ENCODE assay signal across 1 cellular context in the genomic region with DNA sequence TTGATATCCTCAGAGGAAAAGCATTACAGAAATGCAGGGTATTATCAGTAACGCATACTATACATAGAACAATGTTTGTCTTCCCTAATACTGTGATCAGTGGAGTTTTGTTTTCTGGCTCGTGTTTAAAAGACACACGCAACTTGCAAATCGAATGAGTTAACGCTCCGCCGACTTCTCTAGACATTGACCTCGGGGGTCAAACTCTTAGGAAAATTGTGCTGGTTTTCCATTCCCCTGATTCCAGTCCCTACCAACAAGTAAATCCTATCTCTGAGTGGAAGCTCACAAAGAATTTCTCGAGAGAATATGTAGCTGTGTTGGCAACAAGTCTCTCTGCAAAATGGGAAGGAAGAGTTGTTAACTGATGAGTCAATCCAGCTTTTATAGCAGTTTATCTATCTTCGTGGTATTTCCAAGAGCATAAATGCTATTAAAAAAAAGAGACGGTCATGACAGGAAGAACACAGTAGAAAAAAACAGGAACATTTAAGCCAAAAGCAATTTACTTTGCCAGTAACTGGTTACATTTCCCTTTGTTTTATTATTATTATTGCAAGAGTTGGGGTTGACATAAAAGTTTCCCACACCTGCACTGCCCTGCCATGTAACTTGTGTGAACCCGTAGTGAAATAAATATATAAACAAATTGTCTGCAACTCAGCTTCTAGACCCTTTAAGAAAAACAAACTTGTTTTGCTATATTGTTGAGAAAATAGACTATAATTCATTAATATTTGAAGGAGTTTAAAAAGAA.
TF ChIP-seq lines count a peak whose summit lies in the region.

No MANE protein-coding gene starts in this region.

TF ChIP-seq in HEK293, 187 proteins besides CTCF, POLR2A, EP300 and RAD21 (continued from another document):
- TF ChIP-seq, protein P1, sequence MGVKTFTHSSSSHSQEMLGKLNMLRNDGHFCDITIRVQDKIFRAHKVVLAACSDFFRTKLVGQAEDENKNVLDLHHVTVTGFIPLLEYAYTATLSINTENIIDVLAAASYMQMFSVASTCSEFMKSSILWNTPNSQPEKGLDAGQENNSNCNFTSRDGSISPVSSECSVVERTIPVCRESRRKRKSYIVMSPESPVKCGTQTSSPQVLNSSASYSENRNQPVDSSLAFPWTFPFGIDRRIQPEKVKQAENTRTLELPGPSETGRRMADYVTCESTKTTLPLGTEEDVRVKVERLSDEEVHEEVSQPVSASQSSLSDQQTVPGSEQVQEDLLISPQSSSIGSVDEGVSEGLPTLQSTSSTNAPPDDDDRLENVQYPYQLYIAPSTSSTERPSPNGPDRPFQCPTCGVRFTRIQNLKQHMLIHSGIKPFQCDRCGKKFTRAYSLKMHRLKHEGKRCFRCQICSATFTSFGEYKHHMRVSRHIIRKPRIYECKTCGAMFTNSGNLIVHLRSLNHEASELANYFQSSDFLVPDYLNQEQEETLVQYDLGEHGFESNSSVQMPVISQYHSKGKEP (tag by site-specific recombination; IDR thresholded peaks at IDR 0.05): no peak
- TF ChIP-seq, protein P2, sequence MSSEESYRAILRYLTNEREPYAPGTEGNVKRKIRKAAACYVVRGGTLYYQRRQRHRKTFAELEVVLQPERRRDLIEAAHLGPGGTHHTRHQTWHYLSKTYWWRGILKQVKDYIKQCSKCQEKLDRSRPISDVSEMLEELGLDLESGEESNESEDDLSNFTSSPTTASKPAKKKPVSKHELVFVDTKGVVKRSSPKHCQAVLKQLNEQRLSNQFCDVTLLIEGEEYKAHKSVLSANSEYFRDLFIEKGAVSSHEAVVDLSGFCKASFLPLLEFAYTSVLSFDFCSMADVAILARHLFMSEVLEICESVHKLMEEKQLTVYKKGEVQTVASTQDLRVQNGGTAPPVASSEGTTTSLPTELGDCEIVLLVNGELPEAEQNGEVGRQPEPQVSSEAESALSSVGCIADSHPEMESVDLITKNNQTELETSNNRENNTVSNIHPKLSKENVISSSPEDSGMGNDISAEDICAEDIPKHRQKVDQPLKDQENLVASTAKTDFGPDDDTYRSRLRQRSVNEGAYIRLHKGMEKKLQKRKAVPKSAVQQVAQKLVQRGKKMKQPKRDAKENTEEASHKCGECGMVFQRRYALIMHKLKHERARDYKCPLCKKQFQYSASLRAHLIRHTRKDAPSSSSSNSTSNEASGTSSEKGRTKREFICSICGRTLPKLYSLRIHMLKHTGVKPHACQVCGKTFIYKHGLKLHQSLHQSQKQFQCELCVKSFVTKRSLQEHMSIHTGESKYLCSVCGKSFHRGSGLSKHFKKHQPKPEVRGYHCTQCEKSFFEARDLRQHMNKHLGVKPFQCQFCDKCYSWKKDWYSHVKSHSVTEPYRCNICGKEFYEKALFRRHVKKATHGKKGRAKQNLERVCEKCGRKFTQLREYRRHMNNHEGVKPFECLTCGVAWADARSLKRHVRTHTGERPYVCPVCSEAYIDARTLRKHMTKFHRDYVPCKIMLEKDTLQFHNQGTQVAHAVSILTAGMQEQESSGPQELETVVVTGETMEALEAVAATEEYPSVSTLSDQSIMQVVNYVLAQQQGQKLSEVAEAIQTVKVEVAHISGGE (tag by site-specific recombination; conservative IDR thresholded peaks at IDR 0.05; ENCODE audit: low read depth): 0 out of 2 replicates have a peak, but pooled peaks have one; percentile 28
- peak; percentile 73 for TF ChIP-seq FEZF1 (tag by site-specific recombination; IDR thresholded peaks at IDR 0.05)
- peak; percentile 21; the same call in 1 of the 2 replicates for TF ChIP-seq ZNF2 (tag by site-specific recombination; IDR thresholded peaks at IDR 0.05)
- TF ChIP-seq, protein P3, sequence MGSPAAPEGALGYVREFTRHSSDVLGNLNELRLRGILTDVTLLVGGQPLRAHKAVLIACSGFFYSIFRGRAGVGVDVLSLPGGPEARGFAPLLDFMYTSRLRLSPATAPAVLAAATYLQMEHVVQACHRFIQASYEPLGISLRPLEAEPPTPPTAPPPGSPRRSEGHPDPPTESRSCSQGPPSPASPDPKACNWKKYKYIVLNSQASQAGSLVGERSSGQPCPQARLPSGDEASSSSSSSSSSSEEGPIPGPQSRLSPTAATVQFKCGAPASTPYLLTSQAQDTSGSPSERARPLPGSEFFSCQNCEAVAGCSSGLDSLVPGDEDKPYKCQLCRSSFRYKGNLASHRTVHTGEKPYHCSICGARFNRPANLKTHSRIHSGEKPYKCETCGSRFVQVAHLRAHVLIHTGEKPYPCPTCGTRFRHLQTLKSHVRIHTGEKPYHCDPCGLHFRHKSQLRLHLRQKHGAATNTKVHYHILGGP (tag by site-specific recombination; IDR thresholded peaks at IDR 0.05): peak; percentile 79
- TF ChIP-seq MZF1 (tag by site-specific recombination; IDR thresholded peaks at IDR 0.05; ENCODE audit: borderline replicate concordance): 0 out of 2 replicates have a peak, but pooled peaks have one; percentile 36
- TF ChIP-seq OVOL3 (tag by site-specific recombination; IDR thresholded peaks at IDR 0.05): peak; percentile 40; the same call in 1 of the 2 replicates
- TF ChIP-seq ZNF600 (tag by site-specific recombination; IDR thresholded peaks at IDR 0.05): peak; percentile 80
TF ChIP-seq in HEK293: peak in this region for 17.
